1 cellular context compared by ENCODE assay signal in the genomic region with DNA sequence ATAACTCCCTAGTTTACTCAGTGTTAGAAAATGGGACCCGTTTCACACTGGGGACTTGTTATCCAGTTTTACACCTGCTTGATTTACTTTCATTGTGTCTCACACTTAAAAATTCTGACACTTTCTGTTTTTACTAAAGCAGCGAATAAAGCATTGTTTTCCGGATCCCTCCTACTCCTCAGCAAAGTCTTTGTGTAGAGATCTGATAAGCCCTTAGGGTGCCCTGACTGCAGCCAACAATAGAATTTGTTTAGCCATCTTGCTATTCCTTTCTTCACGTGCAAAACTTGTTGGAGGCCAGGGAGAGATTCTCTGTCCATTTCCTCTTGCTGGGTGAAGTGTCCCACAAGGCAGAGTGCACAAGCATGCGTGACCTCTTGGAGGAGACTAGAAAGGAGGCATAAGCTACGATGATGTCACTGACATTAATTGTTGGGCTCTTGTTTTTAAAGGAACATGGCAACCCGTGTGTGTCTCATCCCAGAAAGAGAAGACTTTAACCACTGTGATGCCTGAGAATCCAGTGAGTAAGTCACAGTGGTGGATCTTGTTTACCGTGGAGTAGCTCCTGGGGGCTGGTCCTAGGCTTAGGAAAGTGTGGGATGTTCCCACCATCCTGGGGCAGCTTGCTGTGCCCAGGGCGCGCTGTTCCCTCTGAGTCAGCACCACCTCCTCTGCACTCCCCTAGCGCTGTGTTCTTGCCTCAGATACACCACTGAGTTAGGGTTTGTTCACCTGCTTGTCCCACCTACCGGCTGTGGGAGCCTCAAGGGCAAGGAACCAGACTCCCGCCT.
TF ChIP-seq lines count a peak whose summit lies in the region.

No MANE protein-coding gene starts in this region.

TF ChIP-seq in K562, 482 proteins besides CTCF, POLR2A, EP300 and RAD21 (continued from another document):
- 0 out of 2 replicates have a peak, but pooled peaks have one; percentile 11 for TF ChIP-seq FOSL1 (tag; conservative IDR thresholded peaks at IDR 0.05)
- TF ChIP-seq FOS (IDR thresholded peaks at IDR 0.05; ENCODE audit: extremely low read depth, insufficient read length): no peak
- TF ChIP-seq, protein P1, sequence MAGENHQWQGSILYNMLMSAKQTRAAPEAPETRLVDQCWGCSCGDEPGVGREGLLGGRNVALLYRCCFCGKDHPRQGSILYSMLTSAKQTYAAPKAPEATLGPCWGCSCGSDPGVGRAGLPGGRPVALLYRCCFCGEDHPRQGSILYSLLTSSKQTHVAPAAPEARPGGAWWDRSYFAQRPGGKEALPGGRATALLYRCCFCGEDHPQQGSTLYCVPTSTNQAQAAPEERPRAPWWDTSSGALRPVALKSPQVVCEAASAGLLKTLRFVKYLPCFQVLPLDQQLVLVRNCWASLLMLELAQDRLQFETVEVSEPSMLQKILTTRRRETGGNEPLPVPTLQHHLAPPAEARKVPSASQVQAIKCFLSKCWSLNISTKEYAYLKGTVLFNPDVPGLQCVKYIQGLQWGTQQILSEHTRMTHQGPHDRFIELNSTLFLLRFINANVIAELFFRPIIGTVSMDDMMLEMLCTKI (IDR thresholded peaks at IDR 0.05; ENCODE audit: partially characterized antibody): no peak
- TF ChIP-seq HDAC8 (tag; IDR thresholded peaks at IDR 0.05): no peak
- TF ChIP-seq HDGF (IDR thresholded peaks at IDR 0.05): no peak
- TF ChIP-seq, protein P2, sequence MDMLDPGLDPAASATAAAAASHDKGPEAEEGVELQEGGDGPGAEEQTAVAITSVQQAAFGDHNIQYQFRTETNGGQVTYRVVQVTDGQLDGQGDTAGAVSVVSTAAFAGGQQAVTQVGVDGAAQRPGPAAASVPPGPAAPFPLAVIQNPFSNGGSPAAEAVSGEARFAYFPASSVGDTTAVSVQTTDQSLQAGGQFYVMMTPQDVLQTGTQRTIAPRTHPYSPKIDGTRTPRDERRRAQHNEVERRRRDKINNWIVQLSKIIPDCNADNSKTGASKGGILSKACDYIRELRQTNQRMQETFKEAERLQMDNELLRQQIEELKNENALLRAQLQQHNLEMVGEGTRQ (CRISPR knock-in tag; IDR thresholded peaks at IDR 0.05): no peak
- TF ChIP-seq, protein P3, sequence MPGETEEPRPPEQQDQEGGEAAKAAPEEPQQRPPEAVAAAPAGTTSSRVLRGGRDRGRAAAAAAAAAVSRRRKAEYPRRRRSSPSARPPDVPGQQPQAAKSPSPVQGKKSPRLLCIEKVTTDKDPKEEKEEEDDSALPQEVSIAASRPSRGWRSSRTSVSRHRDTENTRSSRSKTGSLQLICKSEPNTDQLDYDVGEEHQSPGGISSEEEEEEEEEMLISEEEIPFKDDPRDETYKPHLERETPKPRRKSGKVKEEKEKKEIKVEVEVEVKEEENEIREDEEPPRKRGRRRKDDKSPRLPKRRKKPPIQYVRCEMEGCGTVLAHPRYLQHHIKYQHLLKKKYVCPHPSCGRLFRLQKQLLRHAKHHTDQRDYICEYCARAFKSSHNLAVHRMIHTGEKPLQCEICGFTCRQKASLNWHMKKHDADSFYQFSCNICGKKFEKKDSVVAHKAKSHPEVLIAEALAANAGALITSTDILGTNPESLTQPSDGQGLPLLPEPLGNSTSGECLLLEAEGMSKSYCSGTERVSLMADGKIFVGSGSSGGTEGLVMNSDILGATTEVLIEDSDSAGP (CRISPR knock-in tag; IDR thresholded peaks at IDR 0.05): peak; percentile 72; the same call in 1 of the 2 replicates
- no peak for TF ChIP-seq CHD1 (IDR thresholded peaks at IDR 0.05; ENCODE audit: low read length)
- TF ChIP-seq SIX5 (IDR thresholded peaks at IDR 0.05; ENCODE audit: borderline replicate concordance in 1 of 2, insufficient read depth in 1 of 2, low read depth in 1 of 2, low read length in 2 of 2): no peak
- TF ChIP-seq, protein P4, sequence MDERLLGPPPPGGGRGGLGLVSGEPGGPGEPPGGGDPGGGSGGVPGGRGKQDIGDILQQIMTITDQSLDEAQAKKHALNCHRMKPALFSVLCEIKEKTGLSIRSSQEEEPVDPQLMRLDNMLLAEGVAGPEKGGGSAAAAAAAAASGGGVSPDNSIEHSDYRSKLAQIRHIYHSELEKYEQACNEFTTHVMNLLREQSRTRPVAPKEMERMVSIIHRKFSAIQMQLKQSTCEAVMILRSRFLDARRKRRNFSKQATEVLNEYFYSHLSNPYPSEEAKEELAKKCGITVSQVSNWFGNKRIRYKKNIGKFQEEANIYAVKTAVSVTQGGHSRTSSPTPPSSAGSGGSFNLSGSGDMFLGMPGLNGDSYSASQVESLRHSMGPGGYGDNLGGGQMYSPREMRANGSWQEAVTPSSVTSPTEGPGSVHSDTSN (CRISPR knock-in tag; IDR thresholded peaks at IDR 0.05; ENCODE audit: low read depth): no peak
- TF ChIP-seq, protein P4 (tag; conservative IDR thresholded peaks at IDR 0.05; ENCODE audit: low read depth): 0 out of 2 replicates have a peak, but pooled peaks have one; percentile 4
TF ChIP-seq in K562: peak in this region for 9.
